Comparison of ENCODE assay signal across 23 cellular contexts in the genomic region with DNA sequence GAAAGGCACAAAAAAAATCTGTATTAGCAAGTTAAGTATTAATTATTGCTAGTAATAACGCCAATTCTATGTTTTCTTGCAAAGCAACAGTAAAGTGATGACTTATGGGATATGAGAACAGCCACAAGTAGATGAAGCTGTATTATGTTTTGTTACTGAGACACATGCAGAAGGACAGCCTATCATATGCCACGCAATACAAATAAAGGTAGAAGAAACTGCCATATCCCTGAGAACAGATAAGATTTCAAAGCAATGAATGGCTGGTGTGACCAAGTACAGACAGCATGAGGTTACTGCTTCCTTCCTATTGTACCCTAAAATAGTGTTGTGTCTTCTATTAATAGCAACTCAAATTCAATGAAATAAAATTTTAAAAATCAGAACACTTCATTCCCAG. TPM values are rescaled to one million over a fixed set of nuclear protein-coding genes. Genes with fewer than 3 reads are reported as not detected.
A peak's percentile ranks its signal among the peaks of the same experiment; 100 is the strongest.
DNase-seq lines count a peak whose midpoint lies in the region; ATAC-seq and TF ChIP-seq lines count a peak whose summit lies in the region.
"Had no signal": no experiment of that assay in that cellular context is flagged by ENCODE, and none has a peak within 500 bp of the region (broad histone marks: within the 10 kb centered on the region; RNA-seq: fewer than 3 reads in every experiment).

No MANE protein-coding gene starts in this region.

- H3K4me1 ChIP-seq in BLaER1 treated with 17β-estradiol and CSF1 and Interleukin-3, amounts not matched to agents 10 nM and 100 nM = peaks cover 22 to 50% (median 32%) of the 10 kb centered on the region in 10 experiments
- H3K4me1 ChIP-seq in HEK293 (ENCODE audit: control insufficient read depth, insufficient read depth, low read length) = peaks cover 5% of the 10 kb centered on the region; the same call in 1 of the 2 replicates
- H3K4me1 ChIP-seq: BE2C had no signal

- H3K36me3 ChIP-seq in BLaER1 treated with 17β-estradiol and CSF1 and Interleukin-3, amounts not matched to agents 10 nM and 100 nM = peaks cover 0 to 19% (median 11%) of the 10 kb centered on the region in 11 experiments; a peak in 17 of 22 replicates
- no peaks in the 10 kb centered on the region for H3K36me3 ChIP-seq in HEK293 (ENCODE audit: control insufficient read depth in 2 of 2, insufficient read depth in 1 of 2, low read length in 2 of 2)
- H3K36me3 ChIP-seq: BE2C, HAP-1 had no signal

- POLR2A ChIA-PET in HEK293 (lab: Yijun Ruan, JAX) = no interaction called here
- POLR2A ChIA-PET in T-cell (lab: Charles Lee) = no interaction called here

- H3K36me3 Mint-ChIP-seq in T-cell (peaks cover 7% of the 10 kb centered on the region), naive B cell (no peaks in the 10 kb centered on the region)

- H3K9me3 ChIP-seq in BLaER1 treated with 17β-estradiol and CSF1 and Interleukin-3, amounts not matched to agents 10 nM and 100 nM (replicated peaks in 1 of 11) = peaks cover 0 to 32% (median 20%) of the 10 kb centered on the region in 11 experiments; a peak in 16 of 22 replicates
- H3K9me3 ChIP-seq in HEK293 (ENCODE audit: control insufficient read depth, insufficient read depth, low read depth, low read length) = no peaks in the 10 kb centered on the region
- H3K9me3 ChIP-seq: A549, BE2C, HAP-1 had no signal

- H3K27me3 ChIP-seq in BLaER1 treated with 17β-estradiol and CSF1 and Interleukin-3, amounts not matched to agents 10 nM and 100 nM = no peaks in the 10 kb centered on the region
- H3K27me3 ChIP-seq: BE2C had no signal

- H3K4me2 ChIP-seq in BLaER1 treated with 17β-estradiol and CSF1 and Interleukin-3, amounts not matched to agents 10 nM and 100 nM = peak overlapping the region; percentile 24 to 66 (median 52); a peak in 18 of 22 replicates
- H3K4me2 ChIP-seq: A549 had no signal

- TF ChIP-seq CTCF in HEK293 (tag by site-specific recombination; IDR thresholded peaks at IDR 0.05) (no peak), GM13977 (IDR thresholded peaks at IDR 0.05; ENCODE audit: extremely low read depth, insufficient read depth, missing control alignments) (no peak)

- H4K20me1 ChIP-seq in BLaER1 treated with 17β-estradiol and CSF1 and Interleukin-3, amounts not matched to agents 10 nM and 100 nM = peaks cover 45 to 78% (median 75%) of the 10 kb centered on the region in 11 experiments; a peak in 21 of 22 replicates

- H3K27ac Mint-ChIP-seq in T-cell (peak overlapping the region; percentile 20 to 23), naive B cell (peak overlapping the region in 1 of 6 donors; percentile 5)
- no peak overlapping the region for H3K27ac Mint-ChIP-seq in stimulated activated naive CD8-positive, alpha-beta T cell treated with anti-CD3 and anti-CD28 coated beads, Interleukin-15, amount 100 ng/mL, for 72 hours
- H3K27ac Mint-ChIP-seq: T-helper 2 cell treated with Interferon-gamma antibody and Interleukin-4, amounts not matched to agents 5 μg/mL and 100 μg/mL, for 36 hours had no signal

- no peak for DNase-seq in T-cell
- DNase-seq in naive B cell = no peak
- no peak for DNase-seq in GM13977 (ENCODE audit: low spot score)
- DNase-seq in stimulated activated naive CD8-positive, alpha-beta T cell treated with anti-CD3 and anti-CD28 coated beads, Interleukin-15, amount 100 ng/mL, for 72 hours = no peak
- DNase-seq: BE2C; Calu3; CD8-positive, alpha-beta T cell; DMS153; GM23248; KG1; NCI-H1105 treated with DMSO at 0.1 percent for 48 hours; NCI-H2081; NCI-H2171; NCI-H345; NCI-H526; Right ventricle myocardium superior; SW 1271 had no signal

- ATAC-seq in T-cell (replicated peaks in 1 of 4) = no peak
- ATAC-seq in naive B cell (ENCODE audit: low read depth in 2 of 2) = no peak
- no peak for ATAC-seq in HG02588 (IDR thresholded peaks at IDR 0.05; ENCODE audit: unreplicated experiment)
- ATAC-seq in stimulated activated naive CD8-positive, alpha-beta T cell treated with anti-CD3 and anti-CD28 coated beads, Interleukin-15, amount 100 ng/mL, for 72 hours = no peak
- ATAC-seq: A549; CD8-positive, alpha-beta T cell had no signal

- peaks cover 41 to 53% (median 53%) of the 10 kb centered on the region in 3 donors for H3K4me1 Mint-ChIP-seq in T-cell
- H3K4me1 Mint-ChIP-seq in naive B cell = peaks cover 47 to 63% (median 55%) of the 10 kb centered on the region in 3 donors
- peaks cover 41% of the 10 kb centered on the region for H3K4me1 Mint-ChIP-seq in stimulated activated naive CD8-positive, alpha-beta T cell treated with anti-CD3 and anti-CD28 coated beads, Interleukin-15, amount 100 ng/mL, for 72 hours

- CTCF ChIA-PET in HEK293 (lab: Yijun Ruan, JAX) (no interaction called here), T-cell (lab: Charles Lee) (interaction anchor here (0.6 to 1.7 kb wide), 3 partner anchors 14 to 334 kb away, joined by 3 to 5 read pairs (median 4); partner anchors contain the start of gene STAG1 (in 1 of the 2))

- no peak overlapping the region for H3K27ac ChIP-seq in BLaER1 treated with 17β-estradiol and CSF1 and Interleukin-3, amounts not matched to agents 10 nM and 100 nM
- no peak overlapping the region for H3K27ac ChIP-seq in HEK293 (ENCODE audit: extremely low read depth, low read depth, low read length)
- H3K27ac ChIP-seq: A549, GM23248 had no signal

- no peak overlapping the region for H3K4me3 ChIP-seq in BLaER1 treated with 17β-estradiol and CSF1 and Interleukin-3, amounts not matched to agents 10 nM and 100 nM
- H3K4me3 ChIP-seq in HEK293 (ENCODE audit: low read depth, low read length) = no peak overlapping the region
- H3K4me3 ChIP-seq: A549, GM23248, HAP-1 had no signal

- H3K9me3 Mint-ChIP-seq in T-cell = no peaks in the 10 kb centered on the region
- peaks cover 0 to 4% (median 0%) of the 10 kb centered on the region in 7 donors for H3K9me3 Mint-ChIP-seq in naive B cell
- H3K9me3 Mint-ChIP-seq in stimulated activated naive CD8-positive, alpha-beta T cell treated with anti-CD3 and anti-CD28 coated beads, Interleukin-15, amount 100 ng/mL, for 72 hours = no peaks in the 10 kb centered on the region
- H3K9me3 Mint-ChIP-seq: CD8-positive, alpha-beta T cell; T-helper 2 cell treated with Interferon-gamma antibody and Interleukin-4, amounts not matched to agents 5 μg/mL and 100 μg/mL, for 36 hours had no signal

- in situ Hi-C loops in GM13977 (cut with MboI; ENCODE audit: low pct_unique_long_range_greater_than_20kb, low sequenced_read_pairs, unreplicated experiment) = loop anchor here (25.0 kb wide), 1 partner anchor 338 kb away; no protein-coding TSS in a partner anchor

- no peak overlapping the region for H3K9ac ChIP-seq in BLaER1 treated with 17β-estradiol and CSF1 and Interleukin-3, amounts not matched to agents 10 nM and 100 nM
- H3K9ac ChIP-seq: GM23248 had no signal

- H3K4me3 Mint-ChIP-seq in T-cell = no peak overlapping the region
- H3K4me3 Mint-ChIP-seq in naive B cell = peak overlapping the region in 7 of 8 donors; percentile 2 to 63 (median 30)
- H3K4me3 Mint-ChIP-seq in stimulated activated naive CD8-positive, alpha-beta T cell treated with anti-CD3 and anti-CD28 coated beads, Interleukin-15, amount 100 ng/mL, for 72 hours = no peak overlapping the region
- H3K4me3 Mint-ChIP-seq: CD8-positive, alpha-beta T cell; T-helper 2 cell treated with Interferon-gamma antibody and Interleukin-4, amounts not matched to agents 5 μg/mL and 100 μg/mL, for 36 hours had no signal

- H3K27me3 Mint-ChIP-seq in T-cell (no peaks in the 10 kb centered on the region), naive B cell (no peaks in the 10 kb centered on the region)
- H3K27me3 Mint-ChIP-seq in stimulated activated naive CD8-positive, alpha-beta T cell treated with anti-CD3 and anti-CD28 coated beads, Interleukin-15, amount 100 ng/mL, for 72 hours = no peaks in the 10 kb centered on the region

TF ChIP-seq in HEK293, 187 proteins besides CTCF, POLR2A, EP300 and RAD21 (continues in another document):
- TF ChIP-seq MYNN (tag by site-specific recombination; IDR thresholded peaks at IDR 0.05; ENCODE audit: borderline replicate concordance) (no peak), REST (tag by site-specific recombination; IDR thresholded peaks at IDR 0.05) (no peak), ZNF266 (tag by site-specific recombination; IDR thresholded peaks at IDR 0.05; ENCODE audit: low read depth) (no peak), ZNF223 (tag by site-specific recombination; IDR thresholded peaks at IDR 0.05) (no peak)

RNA-seq across cellular contexts. Expression of gene STAG1, which starts 26.7 kb away (rescaled TPM):
- total RNA-seq in T-cell = 10 to 100 TPM; 38.9 to 52.5 (median 42.7) TPM
- 10 to 100 TPM; 14.0 to 27.7 (median 25.1) TPM for polyA plus RNA-seq in naive B cell (ENCODE audit: low read depth in 6 of 6)

Comparison
In these comparisons a context has a peak if more than half of its experiments do, and no peak if none do; other contexts are left out.
1. H3K27ac Mint-ChIP-seq: peak in T-cell (2 of 2); none in stimulated activated naive CD8-positive, alpha-beta T cell treated with anti-CD3 and anti-CD28 coated beads, Interleukin-15, amount 100 ng/mL, for 72 hours (0 of 2).
2. H3K4me3 Mint-ChIP-seq: peak in naive B cell (7 of 8); none in T-cell (0 of 3) and stimulated activated naive CD8-positive, alpha-beta T cell treated with anti-CD3 and anti-CD28 coated beads, Interleukin-15, amount 100 ng/mL, for 72 hours (0 of 2).